Comparison of ENCODE assay signal across 8 cellular contexts in the genomic region with DNA sequence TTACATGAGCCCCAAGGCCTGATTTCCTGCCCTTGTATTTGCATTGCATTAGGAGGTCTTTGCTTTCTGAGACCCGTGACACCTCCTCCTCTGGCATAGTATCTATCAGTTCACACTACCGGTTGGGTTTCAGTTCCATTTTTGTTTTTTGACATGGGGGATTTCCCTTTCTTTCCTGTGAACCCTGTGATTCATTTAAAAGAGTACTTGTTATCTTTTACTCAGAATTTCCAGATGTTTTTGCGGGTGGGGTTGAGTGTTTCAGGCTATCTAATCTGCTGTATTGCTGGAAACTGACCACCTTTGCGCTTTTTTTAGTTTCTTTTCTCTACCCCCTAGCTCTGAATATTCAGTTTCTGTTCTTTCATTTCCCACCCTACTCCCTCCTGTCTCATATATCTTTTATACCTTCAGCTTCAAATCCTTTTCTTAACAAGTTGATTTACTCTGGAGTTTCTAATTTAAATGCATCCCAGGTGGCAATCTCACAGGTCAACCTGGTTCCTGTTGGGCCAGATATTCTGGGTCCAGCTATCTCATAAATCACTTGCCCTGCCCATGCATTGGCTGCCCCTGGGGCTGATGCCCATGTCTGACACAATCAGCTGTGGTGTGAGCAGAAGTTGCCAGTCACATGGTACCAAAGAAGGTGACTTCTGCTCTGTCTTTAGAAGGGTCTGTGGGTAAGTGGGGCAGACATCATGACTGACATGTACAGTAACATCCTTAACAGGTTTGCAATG. TPM values are rescaled to one million over a fixed set of nuclear protein-coding genes. Genes with fewer than 3 reads are reported as not detected.
DNase-seq lines count a peak whose midpoint lies in the region; ATAC-seq, FAIRE-seq and TF ChIP-seq lines count a peak whose summit lies in the region.

No MANE protein-coding gene starts in this region.

- POLR2A ChIA-PET in GM12878 (lab: Charles Lee) = interaction anchor here (0.6 to 9.1 kb wide), 25 partner anchors 8 to 133 kb away, joined by 3 to 116 read pairs (median 5); a partner anchor contains a TSS

- peak overlapping the region; percentile 52 for H3K4me2 ChIP-seq in GM12878 (ENCODE audit: control insufficient read depth, insufficient read depth)

- intact Hi-C loops in GM12878 (cut with micrococcal nuclease; ENCODE audit: unreplicated experiment) = loop anchor here (1.0 to 2.0 kb wide), 4 partner anchors 13 to 75 kb away; a partner anchor contains a TSS

- TF ChIP-seq EP300 in GM12878 (IDR thresholded peaks at IDR 0.05; ENCODE audit: borderline replicate concordance in 1 of 2, control insufficient read depth in 1 of 2, low read depth in 2 of 2, low read length in 2 of 2) = peak; percentile 87 to 92

- RAD21 ChIA-PET in GM12878 (lab: Charles Lee; ENCODE audit: unreplicated experiment) = interaction anchor here (0.5 to 5.7 kb wide), 28 partner anchors 8 to 225 kb away, joined by 3 to 143 read pairs (median 4); a partner anchor contains a TSS

- SMC1A ChIA-PET in GM12878 (lab: Charles Lee; ENCODE audit: uncharacterized antibody, unreplicated experiment) = interaction anchor here (0.7 to 10.0 kb wide), 29 partner anchors 9 to 224 kb away, joined by 3 to 134 read pairs (median 6); a partner anchor contains a TSS

- ATAC-seq in GM18907 (IDR thresholded peaks at IDR 0.05; ENCODE audit: unreplicated experiment) (peak; percentile 75), HG02973 (IDR thresholded peaks at IDR 0.05; ENCODE audit: unreplicated experiment) (peak; percentile 55), GM12878 (peak; percentile 84)

- BruUV-seq in GM12878 (replicated peaks; lab: Mats Ljungman, UMichigan) = TSS peak; percentile 91

- no peaks in the 10 kb centered on the region for H3K27me3 ChIP-seq in GM12878 (replicated peaks in 1 of 2; ENCODE audit: control insufficient read depth in 2 of 2, insufficient read depth in 2 of 2, low read length in 1 of 2)

- FAIRE-seq in GM12878 (lab: Jason Lieb, UNC) = peak; percentile 86

- CTCF ChIA-PET in GM12878 (lab: Yijun Ruan, JAX) = interaction anchor here (0.6 to 4.3 kb wide), 16 partner anchors 10 to 1716 kb away, joined by 3 to 23 read pairs (median 4); a partner anchor contains a TSS

- in situ Hi-C loops in GM12878 (cut with MboI) = no loop called here

- H3K9me3 ChIP-seq in GM12878 (replicated peaks; ENCODE audit: control insufficient read depth, insufficient read depth, low read length) = no peaks in the 10 kb centered on the region

- no peaks in the 10 kb centered on the region; the same call in 1 of the 2 replicates for H3K79me2 ChIP-seq in GM12878 (ENCODE audit: control insufficient read depth, insufficient read depth, low read length)

- peaks cover 56% of the 10 kb centered on the region for H3K4me1 ChIP-seq in GM12878 (ENCODE audit: control insufficient read depth, insufficient read depth, low read length)

- no peaks in the 10 kb centered on the region for H3K36me3 ChIP-seq in GM12878 (ENCODE audit: control insufficient read depth in 2 of 2, insufficient read depth in 2 of 2, low read length in 1 of 2)

- no peak for TF ChIP-seq POLR2A in GM12878 (IDR thresholded peaks at IDR 0.05; ENCODE audit: low read depth, low read length)

- H3K27ac ChIP-seq in GM12878 (ENCODE audit: control insufficient read depth, insufficient read depth) = peak overlapping the region; percentile 98

- WGBS in GM12878 (ENCODE audit: insufficient coverage, insufficient replicate concordance, low lambda C conversion rate, missing lambda C conversion rate) = 3% methylated on average over 4 of the region's 4 CpGs

- no peak for TF ChIP-seq CTCF in GM12878 (IDR thresholded peaks at IDR 0.05 in 2 of 3, conservative IDR thresholded peaks at IDR 0.05 in 1 of 3; ENCODE audit: control insufficient read depth in 2 of 3, extremely low read depth in 1 of 3, insufficient read depth in 1 of 3, low read depth in 3 of 3, low read length in 3 of 3)

- H3K4me3 ChIP-seq in GM12878 = peak overlapping the region; percentile 43; the same call in 1 of the 2 replicates

- no peaks in the 10 kb centered on the region for H4K20me1 ChIP-seq in GM12878 (ENCODE audit: control insufficient read depth, insufficient read depth)

- 0 out of 2 replicates have a peak, but pooled peaks have one; percentile 1 for TF ChIP-seq RAD21 in GM12878 (IDR thresholded peaks at IDR 0.05; ENCODE audit: insufficient read depth, low read depth, low read length)

- peak overlapping the region; percentile 64 for H3K9ac ChIP-seq in GM12878 (ENCODE audit: control insufficient read depth, insufficient read depth, low read length)

- DNase-seq in SIG-M5 treated with dmso at 0.1 percent for 504 hours (lab: John Stamatoyannopoulos, UW; ENCODE audit: unreplicated experiment) = peak; percentile 91
- DNase-seq in GM12878 (ENCODE audit: low read depth, low spot score) = peak; percentile 99
- DNase-seq in stimulated activated CD4-positive, alpha-beta T cell treated with anti-CD3 and anti-CD28 coated beads, Interleukin-15, amount 100 ng/mL, for 24 hours = peak; percentile 76
- no peak for DNase-seq in DMS 273 treated with DMSO at 0.1 percent for 48 hours (lab: John Stamatoyannopoulos, UW)
- no peak for DNase-seq in NCI-H82 (lab: John Stamatoyannopoulos, UW)
- DNase-seq in COLO829 (ENCODE audit: low spot score) = no peak

- no peak overlapping the region for H2AFZ ChIP-seq in GM12878 (ENCODE audit: control insufficient read depth, low read depth, low read length)

TF ChIP-seq in GM12878, 131 proteins besides CTCF, POLR2A, EP300 and RAD21 (continues in another document):
- TF ChIP-seq, protein P1, sequence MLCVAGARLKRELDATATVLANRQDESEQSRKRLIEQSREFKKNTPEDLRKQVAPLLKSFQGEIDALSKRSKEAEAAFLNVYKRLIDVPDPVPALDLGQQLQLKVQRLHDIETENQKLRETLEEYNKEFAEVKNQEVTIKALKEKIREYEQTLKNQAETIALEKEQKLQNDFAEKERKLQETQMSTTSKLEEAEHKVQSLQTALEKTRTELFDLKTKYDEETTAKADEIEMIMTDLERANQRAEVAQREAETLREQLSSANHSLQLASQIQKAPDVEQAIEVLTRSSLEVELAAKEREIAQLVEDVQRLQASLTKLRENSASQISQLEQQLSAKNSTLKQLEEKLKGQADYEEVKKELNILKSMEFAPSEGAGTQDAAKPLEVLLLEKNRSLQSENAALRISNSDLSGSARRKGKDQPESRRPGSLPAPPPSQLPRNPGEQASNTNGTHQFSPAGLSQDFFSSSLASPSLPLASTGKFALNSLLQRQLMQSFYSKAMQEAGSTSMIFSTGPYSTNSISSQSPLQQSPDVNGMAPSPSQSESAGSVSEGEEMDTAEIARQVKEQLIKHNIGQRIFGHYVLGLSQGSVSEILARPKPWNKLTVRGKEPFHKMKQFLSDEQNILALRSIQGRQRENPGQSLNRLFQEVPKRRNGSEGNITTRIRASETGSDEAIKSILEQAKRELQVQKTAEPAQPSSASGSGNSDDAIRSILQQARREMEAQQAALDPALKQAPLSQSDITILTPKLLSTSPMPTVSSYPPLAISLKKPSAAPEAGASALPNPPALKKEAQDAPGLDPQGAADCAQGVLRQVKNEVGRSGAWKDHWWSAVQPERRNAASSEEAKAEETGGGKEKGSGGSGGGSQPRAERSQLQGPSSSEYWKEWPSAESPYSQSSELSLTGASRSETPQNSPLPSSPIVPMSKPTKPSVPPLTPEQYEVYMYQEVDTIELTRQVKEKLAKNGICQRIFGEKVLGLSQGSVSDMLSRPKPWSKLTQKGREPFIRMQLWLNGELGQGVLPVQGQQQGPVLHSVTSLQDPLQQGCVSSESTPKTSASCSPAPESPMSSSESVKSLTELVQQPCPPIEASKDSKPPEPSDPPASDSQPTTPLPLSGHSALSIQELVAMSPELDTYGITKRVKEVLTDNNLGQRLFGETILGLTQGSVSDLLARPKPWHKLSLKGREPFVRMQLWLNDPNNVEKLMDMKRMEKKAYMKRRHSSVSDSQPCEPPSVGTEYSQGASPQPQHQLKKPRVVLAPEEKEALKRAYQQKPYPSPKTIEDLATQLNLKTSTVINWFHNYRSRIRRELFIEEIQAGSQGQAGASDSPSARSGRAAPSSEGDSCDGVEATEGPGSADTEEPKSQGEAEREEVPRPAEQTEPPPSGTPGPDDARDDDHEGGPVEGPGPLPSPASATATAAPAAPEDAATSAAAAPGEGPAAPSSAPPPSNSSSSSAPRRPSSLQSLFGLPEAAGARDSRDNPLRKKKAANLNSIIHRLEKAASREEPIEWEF (IDR thresholded peaks at IDR 0.05; ENCODE audit: insufficient replicate concordance, low read depth, low read length) = peak; percentile 77
- TF ChIP-seq TAF1 (IDR thresholded peaks at IDR 0.05; ENCODE audit: borderline replicate concordance, low read depth, low read length) (no peak), RELA (IDR thresholded peaks at IDR 0.05; ENCODE audit: borderline replicate concordance, partially characterized antibody) (peak; percentile 13), PAX8 (IDR thresholded peaks at IDR 0.05) (no peak)

RNA-seq across cellular contexts. Expression of a gene that starts 14.3 kb away (rescaled TPM):
- total RNA-seq in GM12878 (2013; cell fraction: nucleolus; rRNA removed) = 241 and 256 TPM in 2 replicates
- total RNA-seq in GM12878 (2014; rRNA removed) (82.4 and 88.7 TPM in 2 replicates), GM12878 (2014; rRNA removed; fragmentation: Illumina TruSeq; extraction: Trizol) (95.3 and 95.8 TPM in 2 replicates), GM12878 (2021) (87.4 and 96.2 TPM in 2 replicates)
- polyA plus RNA-seq in GM12878 (2011; ENCODE audit: low read depth) = 30.3 TPM
- polyA plus RNA-seq in GM12878 (2011; rRNA removed) (92.6 and 114 TPM in 2 replicates), GM12878 (2014; fragmentation: Illumina TruSeq; extraction: Trizol) (78.2 and 94.6 TPM in 2 replicates), GM12878 (2014; fragmentation: Nextera tagmentation; extraction: Ambion mirVana) (10 to 100 TPM; 16.9 to 18.0 TPM), GM12878 (2014; rRNA removed) (62.4 and 66.0 TPM in 2 replicates), GM12878 (2016; fragmentation: Nextera tagmentation; extraction: Ambion mirVana) (10 to 100 TPM; 68.1 to 69.1 TPM)
- polyA plus RNA-seq in GM12878 (2011; cell fraction: cytosol; rRNA removed) = 60.3 and 60.4 TPM in 2 replicates
- 89.9 and 95.2 TPM in 2 replicates for polyA plus RNA-seq in GM12878 (2011; cell fraction: nucleus; rRNA removed)
- 38.3 and 50.2 TPM in 2 replicates for polyA plus RNA-seq in GM12878 (2012)
- 126 and 138 TPM in 2 replicates for polyA minus RNA-seq in GM12878 (2011; rRNA and poly(A)+ RNA removed)
- 52.3 and 52.4 TPM in 2 replicates for polyA minus RNA-seq in GM12878 (2011; cell fraction: cytosol; rRNA and poly(A)+ RNA removed)
- polyA minus RNA-seq in GM12878 (2011; cell fraction: nucleus; rRNA and poly(A)+ RNA removed) = 48.2 and 66.5 TPM in 2 replicates

Comparison
In these comparisons a context has a peak if more than half of its experiments do, and no peak if none do; other contexts are left out.
1. DNase-seq: peak in SIG-M5 treated with dmso at 0.1 percent for 504 hours (single experiment), GM12878 (single experiment) and stimulated activated CD4-positive, alpha-beta T cell treated with anti-CD3 and anti-CD28 coated beads, Interleukin-15, amount 100 ng/mL, for 24 hours (single experiment); none in DMS 273 treated with DMSO at 0.1 percent for 48 hours (single experiment), NCI-H82 (single experiment) and COLO829 (single experiment).
2. Peak in every context shown above with its lines, with median percentiles within 50 percentile points of each other: ATAC-seq.